In the genomic region with DNA sequence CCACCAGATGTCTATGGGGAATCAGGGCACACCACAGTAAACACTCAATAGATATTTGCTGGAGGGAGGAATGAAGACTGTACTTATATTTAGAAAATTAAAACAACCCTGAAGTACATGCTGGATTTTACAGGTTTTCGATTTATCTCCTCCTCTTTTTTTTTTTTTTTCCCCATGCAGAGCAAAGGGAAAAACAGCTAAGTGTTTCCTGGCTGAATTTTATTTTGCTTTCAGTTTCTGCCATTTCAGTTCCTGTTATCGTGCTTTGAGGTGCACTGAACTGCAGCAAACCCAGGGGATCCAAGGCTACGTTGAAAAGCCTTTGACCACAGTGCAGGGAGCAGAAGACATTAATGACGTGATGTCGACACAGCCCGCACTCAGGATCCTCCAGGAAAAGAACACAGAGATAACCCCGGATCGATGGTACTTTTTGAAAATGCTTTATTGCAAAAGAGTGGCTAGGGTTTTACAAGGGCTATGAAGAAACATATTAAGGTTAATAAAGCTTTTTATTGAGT, we compare ENCODE assay signal across 8 cellular contexts. TPM values are rescaled to one million over a fixed set of nuclear protein-coding genes. Genes with fewer than 3 reads are reported as not detected.
DNase-seq lines count a peak whose midpoint lies in the region; ATAC-seq, FAIRE-seq and TF ChIP-seq lines count a peak whose summit lies in the region.

No MANE protein-coding gene starts in this region.

- H3K36me3 Mint-ChIP-seq in activated naive CD8-positive, alpha-beta T cell: no peaks in the 10 kb centered on the region

- no peak for TF ChIP-seq CTCF in kidney (IDR thresholded peaks at IDR 0.05; ENCODE audit: borderline replicate concordance, extremely low read depth, insufficient read depth)

- intact Hi-C loops in kidney (cut with DNase I): no loop called here

- peak overlapping the region; percentile 88 for H3K27ac Mint-ChIP-seq in activated naive CD8-positive, alpha-beta T cell

- no peaks in the 10 kb centered on the region for H3K36me3 ChIP-seq in kidney (ENCODE audit: control insufficient read depth in 1 of 2, insufficient read depth in 2 of 2, low read length in 2 of 2)

- no peak for FAIRE-seq in kidney (lab: Jason Lieb, UNC)

- peak; percentile 95 for ATAC-seq in HG02798 (IDR thresholded peaks at IDR 0.05; ENCODE audit: poor library complexity, unreplicated experiment)

- peak overlapping the region; percentile 90 to 91 for H3K27ac ChIP-seq in kidney (ENCODE audit: low read depth in 2 of 2, low read length in 2 of 2)

- H3K4me1 Mint-ChIP-seq in activated naive CD8-positive, alpha-beta T cell (ENCODE audit: low read depth): peaks cover 22% of the 10 kb centered on the region

- H3K9ac ChIP-seq in kidney (ENCODE audit: low read length in 2 of 2): peak overlapping the region; percentile 54 to 87

- no peaks in the 10 kb centered on the region for H3K27me3 Mint-ChIP-seq in activated naive CD8-positive, alpha-beta T cell

- H3K4me3 Mint-ChIP-seq in activated naive CD8-positive, alpha-beta T cell: peak overlapping the region; percentile 86

- no peaks in the 10 kb centered on the region for H3K9me3 Mint-ChIP-seq in activated naive CD8-positive, alpha-beta T cell (ENCODE audit: low read depth)

- peaks cover 0 to 13% of the 10 kb centered on the region in 2 donors for H3K4me1 ChIP-seq in kidney (ENCODE audit: control insufficient read depth in 1 of 2, insufficient read depth in 1 of 2, low read depth in 1 of 2, low read length in 2 of 2)

- no peaks in the 10 kb centered on the region for H3K9me3 ChIP-seq in kidney (ENCODE audit: control insufficient read depth in 1 of 2, low read length in 2 of 2)

- peak overlapping the region; percentile 48 to 67 for H3K4me3 ChIP-seq in kidney (ENCODE audit: low read length in 2 of 2)

- DNase-seq in activated CD4-positive, alpha-beta T cell treated with anti-CD3 and anti-CD28 coated beads for 4 hours: peak; percentile 1 to 11
- no peak for DNase-seq in activated CD4-positive, alpha-beta T cell treated with anti-CD3 and anti-CD28 coated beads, Interleukin-2, amount 50 U/mL, for 1 hour
- DNase-seq in NCI-H2029 treated with DMSO at 0.1 percent for 48 hours (lab: John Stamatoyannopoulos, UW) (peak; percentile 69), kidney (no peak), NCI-H1436 treated with DMSO at 0.1 percent for 48 hours (lab: John Stamatoyannopoulos, UW) (no peak)
- DNase-seq in stimulated activated CD4-positive, alpha-beta T cell treated with anti-CD3 and anti-CD28 coated beads, TNF-alpha, amount 100 ng/mL, for 24 hours (ENCODE audit: low read depth in 3 of 3): peak in 2 of 3 experiments; percentile 2 to 14

RNA-seq across cellular contexts. Expression of a gene that starts 35.9 kb away (rescaled TPM):
- 291 TPM for total RNA-seq in kidney
- polyA plus RNA-seq in kidney (ENCODE audit: insufficient read depth, low read depth, low replicate concordance): 232 TPM

Comparison
In these comparisons a context has a peak if more than half of its experiments do, and no peak if none do; other contexts are left out.
1. DNase-seq: peak in activated CD4-positive, alpha-beta T cell treated with anti-CD3 and anti-CD28 coated beads for 4 hours (2 of 2), NCI-H2029 treated with DMSO at 0.1 percent for 48 hours (single experiment) and stimulated activated CD4-positive, alpha-beta T cell treated with anti-CD3 and anti-CD28 coated beads, TNF-alpha, amount 100 ng/mL, for 24 hours (2 of 3); none in activated CD4-positive, alpha-beta T cell treated with anti-CD3 and anti-CD28 coated beads, Interleukin-2, amount 50 U/mL, for 1 hour (single experiment), kidney (single experiment) and NCI-H1436 treated with DMSO at 0.1 percent for 48 hours (single experiment).